ENCODE assay signal across 8 cellular contexts in the genomic region with DNA sequence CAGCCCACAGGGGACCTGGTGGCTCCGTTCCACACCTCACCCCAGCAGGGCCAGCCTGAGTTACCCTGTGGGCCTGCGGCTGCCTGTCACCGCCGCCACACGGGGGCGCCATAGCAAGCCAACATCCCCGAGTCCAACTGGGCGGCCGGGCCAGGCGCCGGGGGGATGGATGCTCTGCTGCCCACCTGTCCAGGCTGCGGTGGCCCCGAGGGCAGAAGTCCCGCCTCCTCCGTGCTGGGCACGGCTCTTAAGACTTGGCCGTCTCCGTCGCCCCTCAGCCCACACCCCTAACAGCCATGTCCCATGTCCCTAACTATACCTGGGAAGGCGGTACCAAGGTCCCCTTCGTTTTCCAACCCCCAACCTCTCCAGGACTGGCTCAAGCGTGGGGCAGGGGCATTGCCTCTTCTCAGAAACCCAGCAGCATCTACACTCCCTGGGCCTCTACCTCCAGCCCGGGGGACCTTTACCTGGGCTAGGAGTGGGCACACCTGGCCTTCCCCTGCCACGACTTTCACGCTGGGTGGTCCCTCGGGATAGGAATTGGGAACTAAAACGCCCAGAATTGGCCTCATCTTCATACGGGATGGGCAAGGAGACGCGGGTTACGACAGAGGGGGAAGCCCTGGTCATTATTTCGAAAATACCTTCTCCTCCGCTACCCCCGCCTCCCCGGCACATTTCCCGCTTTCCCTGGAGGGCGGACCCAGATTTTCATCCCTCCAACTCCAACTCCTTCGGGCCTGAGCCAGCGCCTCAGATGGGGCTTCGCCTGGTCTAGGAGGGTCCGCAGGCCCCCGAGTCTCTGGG. TPM values are rescaled to one million over a fixed set of nuclear protein-coding genes. Genes with fewer than 3 reads are reported as not detected.
DNase-seq lines count a peak whose midpoint lies in the region; ATAC-seq and TF ChIP-seq lines count a peak whose summit lies in the region.

No MANE protein-coding gene starts in this region.

- H3K79me2 ChIP-seq in Loucy (ENCODE audit: insufficient read depth, low read length), result no peaks in the 10 kb centered on the region

- H3K36me3 ChIP-seq in Loucy (ENCODE audit: insufficient read depth, low read length), result no peaks in the 10 kb centered on the region
- no peaks in the 10 kb centered on the region for H3K36me3 ChIP-seq in adrenal gland (replicated peaks in 1 of 2)
- no peaks in the 10 kb centered on the region for H3K36me3 ChIP-seq in left ventricle myocardium inferior
- no peaks in the 10 kb centered on the region for H3K36me3 ChIP-seq in upper lobe of right lung

- H3K9me2 ChIP-seq in Loucy (replicated peaks; ENCODE audit: low read depth, low read length), result no peaks in the 10 kb centered on the region

- peak; percentile 55 for DNase-seq in DMS53 treated with DMSO at 0.1 percent for 48 hours (lab: John Stamatoyannopoulos, UW; ENCODE audit: unreplicated experiment)
- DNase-seq in T-cell, result peak; percentile 45 to 82 (median 72)
- DNase-seq in adrenal gland, result peak; percentile 75 to 90 (median 84)
- DNase-seq in left ventricle myocardium inferior, result peak; percentile 83
- DNase-seq in progenitor cell of endocrine pancreas (ENCODE audit: low spot score, unreplicated experiment), result peak; percentile 85
- peak; percentile 90 for DNase-seq in upper lobe of right lung

- no peaks in the 10 kb centered on the region for H3F3A ChIP-seq in Loucy (ENCODE audit: low read depth)

- H3K9ac ChIP-seq in Loucy (ENCODE audit: low read depth, low read length, poor library complexity, severe bottlenecking), result peak overlapping the region; percentile 83

- ATAC-seq in GM21723 (IDR thresholded peaks at IDR 0.05; ENCODE audit: unreplicated experiment) (peak; percentile 44), T-cell (replicated peaks in 1 of 4) (peak; percentile 13 to 21 (median 16)), upper lobe of right lung (peak; percentile 58)

- no peaks in the 10 kb centered on the region for H3K27me3 ChIP-seq in Loucy (ENCODE audit: insufficient read depth, low read length, poor library complexity, severe bottlenecking)
- no peaks in the 10 kb centered on the region for H3K27me3 ChIP-seq in adrenal gland
- H3K27me3 ChIP-seq in left ventricle myocardium inferior (ENCODE audit: low read depth), result no peaks in the 10 kb centered on the region
- no peaks in the 10 kb centered on the region for H3K27me3 ChIP-seq in upper lobe of right lung

- H3K4me1 Mint-ChIP-seq in T-cell (peaks cover 14 to 22% (median 15%) of the 10 kb centered on the region in 3 donors), progenitor cell of endocrine pancreas (ENCODE audit: low read depth) (peaks cover 1% of the 10 kb centered on the region)

- no peaks in the 10 kb centered on the region for H3K9me3 ChIP-seq in Loucy (ENCODE audit: insufficient read depth, low read depth, low read length)
- H3K9me3 ChIP-seq in adrenal gland (replicated peaks in 1 of 3), result no peaks in the 10 kb centered on the region
- peaks cover 12% of the 10 kb centered on the region for H3K9me3 ChIP-seq in left ventricle myocardium inferior (replicated peaks)
- no peaks in the 10 kb centered on the region for H3K9me3 ChIP-seq in upper lobe of right lung

- H3K36me3 Mint-ChIP-seq in T-cell (no peaks in the 10 kb centered on the region), progenitor cell of endocrine pancreas (ENCODE audit: insufficient read depth) (no peaks in the 10 kb centered on the region)

- peak overlapping the region in 4 of 5 donors; percentile 78 to 91 (median 86) for H3K27ac ChIP-seq in adrenal gland
- H3K27ac ChIP-seq in left ventricle myocardium inferior (replicated peaks), result peak overlapping the region; percentile 69
- peak overlapping the region; percentile 88 for H3K27ac ChIP-seq in upper lobe of right lung

- H3K4me1 ChIP-seq in Loucy (ENCODE audit: insufficient read depth, low read length, poor library complexity, severe bottlenecking) (peaks cover 10% of the 10 kb centered on the region), adrenal gland (replicated peaks in 1 of 2) (peaks cover 9 to 12% of the 10 kb centered on the region in 2 donors), left ventricle myocardium inferior (peaks cover 16% of the 10 kb centered on the region), upper lobe of right lung (peaks cover 13% of the 10 kb centered on the region)

- TF ChIP-seq CTCF in Loucy (conservative IDR thresholded peaks at IDR 0.05; ENCODE audit: low read length) (peak; percentile 85), adrenal gland (IDR thresholded peaks at IDR 0.05) (peak; percentile 68 to 95 (median 84)), left ventricle myocardium inferior (IDR thresholded peaks at IDR 0.05; ENCODE audit: borderline replicate concordance) (peak; percentile 96), progenitor cell of endocrine pancreas (IDR thresholded peaks at IDR 0.05; ENCODE audit: unreplicated experiment) (peak; percentile 95), upper lobe of right lung (IDR thresholded peaks at IDR 0.05) (peak; percentile 96)

- H3K9me3 Mint-ChIP-seq in T-cell, result peaks cover 4 to 8% (median 6%) of the 10 kb centered on the region in 3 donors
- peaks cover 3% of the 10 kb centered on the region for H3K9me3 Mint-ChIP-seq in progenitor cell of endocrine pancreas (ENCODE audit: low read depth)

- peak overlapping the region; percentile 99 for H3K4me3 ChIP-seq in Loucy (ENCODE audit: low read length, poor library complexity, severe bottlenecking)
- peak overlapping the region; percentile 77 to 94 (median 88) for H3K4me3 ChIP-seq in adrenal gland
- peak overlapping the region; percentile 79 for H3K4me3 ChIP-seq in left ventricle myocardium inferior
- peak overlapping the region; percentile 83 for H3K4me3 ChIP-seq in upper lobe of right lung

- H2AFZ ChIP-seq in Loucy (ENCODE audit: low read length), result peak overlapping the region; percentile 100

- WGBS in adrenal gland, 4 donors, result 0 to 2% (median 1%) methylated on average over 18 to 42 of the region's 42 CpGs

- POLR2A ChIA-PET in T-cell (lab: Charles Lee), result interaction anchor here in 1 of 2 donors (0.6 kb wide), 1 partner anchor 49 kb away, joined by 3 read pairs; no protein-coding TSS in a partner anchor

- H3K4me3 Mint-ChIP-seq in T-cell (peak overlapping the region; percentile 87 to 92 (median 91)), progenitor cell of endocrine pancreas (ENCODE audit: low read depth) (peak overlapping the region; percentile 87)

- CTCF ChIA-PET in T-cell (lab: Charles Lee), result interaction anchor here in 1 of 2 donors (0.6 to 1.0 kb wide), 3 partner anchors 202 to 216 kb away, joined by 3 to 11 read pairs (median 3); a partner anchor contains a TSS

- no peaks in the 10 kb centered on the region for H4K20me1 ChIP-seq in Loucy (ENCODE audit: insufficient read depth, low read length, poor library complexity, severe bottlenecking)

- H3K27ac Mint-ChIP-seq in T-cell, result no peak overlapping the region
- H3K27ac Mint-ChIP-seq in progenitor cell of endocrine pancreas, result peak overlapping the region; percentile 42

- TF ChIP-seq POLR2A in adrenal gland (IDR thresholded peaks at IDR 0.05), result no peak

- H3K4me2 ChIP-seq in Loucy (ENCODE audit: low read depth, low read length, poor library complexity, severe bottlenecking), result peak overlapping the region; percentile 97

- peaks cover 4 to 8% of the 10 kb centered on the region in 2 donors for H3K27me3 Mint-ChIP-seq in T-cell
- H3K27me3 Mint-ChIP-seq in progenitor cell of endocrine pancreas, result peaks cover 40% of the 10 kb centered on the region

- intact Hi-C loops in adrenal gland (cut with DNase I), result loop anchor here in 1 of 2 donors (5.0 kb wide), 1 partner anchor 199 kb away; no protein-coding TSS in a partner anchor
- intact Hi-C loops in left ventricle myocardium inferior (cut with micrococcal nuclease), result no loop called here
- intact Hi-C loops in upper lobe of right lung (cut with DNase I), result no loop called here

RNA-seq across cellular contexts. Expression of a gene that starts 1.1 kb away (rescaled TPM):
- total RNA-seq in T-cell (under 1 TPM; 0.10 to 0.51 (median 0.39) TPM), adrenal gland (1 to 10 TPM in 6 of 8 donors, under 1 TPM in 2; 0.85 to 3.2 (median 2.1) TPM), left ventricle myocardium inferior (4.2 TPM), progenitor cell of endocrine pancreas (2.9 and 3.9 TPM in 2 replicates), upper lobe of right lung (1.3 TPM)
- polyA plus RNA-seq in adrenal gland, result 1 to 10 TPM; 1.6 to 5.9 (median 3.0) TPM

RNA-seq across cellular contexts. Expression of a gene that starts 38.1 kb away (rescaled TPM):
- total RNA-seq in T-cell (under 1 TPM; 0.05 to 0.35 (median 0.23) TPM), adrenal gland (1 to 10 TPM; 1.3 to 2.9 (median 1.7) TPM), left ventricle myocardium inferior (1.2 TPM), progenitor cell of endocrine pancreas (0.65 and 0.73 TPM in 2 replicates), upper lobe of right lung (1.6 TPM)
- under 1 TPM; 0.20 to 0.64 (median 0.51) TPM for polyA plus RNA-seq in adrenal gland

Comparison
In these comparisons a context has a peak if more than half of its experiments do, and no peak if none do; other contexts are left out.
1. Peak in every context shown above with its lines: DNase-seq, ATAC-seq, H3K4me3 ChIP-seq and H3K27ac ChIP-seq.